ENCODE assay signal across 10 cellular contexts in the genomic region with DNA sequence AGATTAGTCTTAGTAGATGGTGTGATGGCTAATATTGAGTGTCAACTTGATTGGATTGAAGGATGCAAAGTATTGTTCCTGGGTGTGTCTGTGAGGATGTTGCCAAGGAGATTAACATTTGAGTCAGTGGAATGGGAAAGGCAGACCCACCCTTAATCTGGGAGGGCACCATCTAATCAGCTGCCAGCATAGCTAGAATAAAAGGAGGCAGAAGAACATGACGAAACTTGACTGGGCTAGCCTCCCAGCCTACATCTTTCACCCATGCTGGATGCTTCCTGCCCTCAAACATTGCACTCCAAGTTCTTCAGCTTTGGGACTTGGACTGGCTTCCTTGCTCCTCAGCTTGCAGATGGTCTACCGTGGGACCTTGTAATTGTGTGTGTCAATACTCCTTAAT. TPM values are rescaled to one million over a fixed set of nuclear protein-coding genes. Genes with fewer than 3 reads are reported as not detected.
"Had no signal": no experiment of that assay in that cellular context is flagged by ENCODE, and none has a peak within 500 bp of the region (broad histone marks: within the 10 kb centered on the region; RNA-seq: fewer than 3 reads in every experiment).

No MANE protein-coding gene starts in this region.

RNA-seq across cellular contexts. Expression of a gene that starts 12.5 kb away (rescaled TPM):
- total RNA-seq: chondrocyte, endodermal cell, epithelial cell of proximal tubule, hepatocyte, kidney epithelial cell, myocyte, renal cortical epithelial cell had no signal
- polyA plus RNA-seq: heart left ventricle, hepatocyte, right cardiac atrium had no signal

RNA-seq across cellular contexts. Expression of a gene that starts 34.3 kb away (rescaled TPM):
- polyA plus RNA-seq: neural cell had no signal
